ENCODE assay signal across 9 cellular contexts in the genomic region with DNA sequence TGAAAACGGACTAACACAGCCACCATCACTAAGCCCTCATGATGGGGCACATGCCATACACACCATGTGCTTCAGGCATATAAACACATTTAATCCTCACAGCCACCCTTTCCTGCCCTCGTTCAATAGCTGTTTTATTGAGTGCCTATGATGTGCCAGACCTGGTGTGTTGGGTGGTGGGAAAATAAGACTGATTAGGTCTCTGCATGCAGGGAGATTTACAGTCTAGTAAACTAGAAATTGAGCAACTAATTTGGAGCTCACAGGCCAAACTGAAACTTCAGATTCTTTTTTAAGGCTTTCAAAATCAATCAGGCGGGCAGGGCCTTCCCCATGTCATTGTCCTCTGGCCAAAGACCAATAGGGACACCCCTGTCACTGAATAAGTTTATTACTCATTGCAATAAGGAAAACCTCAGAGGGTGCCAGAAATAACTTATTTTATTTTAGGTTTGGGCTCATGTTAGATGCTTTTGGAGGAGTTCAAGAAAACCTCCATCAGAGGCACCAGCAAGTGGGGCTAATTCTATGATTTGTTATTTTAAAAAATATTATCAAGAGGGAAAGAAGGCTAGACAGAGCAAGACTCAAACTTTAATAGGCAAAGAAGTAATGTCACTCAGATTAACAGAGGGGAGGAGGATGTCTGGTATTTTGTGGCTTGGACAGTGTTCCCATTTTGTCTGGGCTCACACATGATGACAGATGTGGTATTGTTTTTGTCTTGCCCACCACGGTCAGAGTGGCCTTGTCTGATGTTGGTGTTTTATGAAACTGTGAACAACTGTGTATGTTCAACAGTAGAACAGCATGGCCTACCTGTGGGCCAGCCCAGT. TPM values are rescaled to one million over a fixed set of nuclear protein-coding genes. Genes with fewer than 3 reads are reported as not detected.
DNase-seq lines count a peak whose midpoint lies in the region; ATAC-seq and TF ChIP-seq lines count a peak whose summit lies in the region.
"Had no signal": no experiment of that assay in that cellular context is flagged by ENCODE, and none has a peak within 500 bp of the region (broad histone marks: within the 10 kb centered on the region; RNA-seq: fewer than 3 reads in every experiment).

No MANE protein-coding gene starts in this region.

- CTCF ChIA-PET in activated CD8-positive, alpha-beta T cell treated with anti-CD3 and anti-CD28 coated beads for 36 hours (lab: Charles Lee): no interaction called here
- CTCF ChIA-PET in activated CD8-positive, alpha-beta T cell treated with anti-CD3 and anti-CD28 coated beads, Interleukin-2, amount 10 ng/mL, durations not matched to agents 7 days and 5 days (lab: Charles Lee): interaction anchor here (1.0 to 1.3 kb wide), 3 partner anchors 12 to 51 kb away, joined by 3 to 5 read pairs (median 3); a partner anchor contains a TSS

- H3K4me1 Mint-ChIP-seq in activated CD8-positive, alpha-beta T cell treated with anti-CD3 and anti-CD28 coated beads for 36 hours (ENCODE audit: low read depth): peaks cover 21% of the 10 kb centered on the region
- H3K4me1 Mint-ChIP-seq in activated CD8-positive, alpha-beta T cell treated with anti-CD3 and anti-CD28 coated beads, Interleukin-2, amount 10 ng/mL, durations not matched to agents 7 days and 5 days (ENCODE audit: low read depth): peaks cover 13% of the 10 kb centered on the region
- peaks cover 19 to 39% (median 24%) of the 10 kb centered on the region in 3 donors for H3K4me1 Mint-ChIP-seq in naive B cell
- H3K4me1 Mint-ChIP-seq: central memory CD8-positive, alpha-beta T cell had no signal

- peaks cover 0 to 11% (median 5%) of the 10 kb centered on the region in 4 donors for H3K4me1 ChIP-seq in tibial artery

- H3K4me3 ChIP-seq in tibial artery: no peak overlapping the region

- ATAC-seq in activated CD8-positive, alpha-beta T cell treated with anti-CD3 and anti-CD28 coated beads for 36 hours: peak; percentile 89
- ATAC-seq in activated CD8-positive, alpha-beta T cell treated with anti-CD3 and anti-CD28 coated beads, Interleukin-2, amount 10 ng/mL, durations not matched to agents 7 days and 5 days: no peak
- ATAC-seq in GM21619 (IDR thresholded peaks at IDR 0.05; ENCODE audit: unreplicated experiment) (peak; percentile 88), HG03439 (IDR thresholded peaks at IDR 0.05; ENCODE audit: unreplicated experiment) (peak; percentile 89), naive B cell (ENCODE audit: low read depth in 2 of 2) (no peak)

- no peaks in the 10 kb centered on the region for H3K27me3 Mint-ChIP-seq in activated CD8-positive, alpha-beta T cell treated with anti-CD3 and anti-CD28 coated beads for 36 hours
- no peaks in the 10 kb centered on the region for H3K27me3 Mint-ChIP-seq in activated CD8-positive, alpha-beta T cell treated with anti-CD3 and anti-CD28 coated beads, Interleukin-2, amount 10 ng/mL, durations not matched to agents 7 days and 5 days (ENCODE audit: low read depth)
- no peaks in the 10 kb centered on the region for H3K27me3 Mint-ChIP-seq in naive B cell
- H3K27me3 Mint-ChIP-seq: central memory CD8-positive, alpha-beta T cell had no signal

- H3K27ac Mint-ChIP-seq in activated CD8-positive, alpha-beta T cell treated with anti-CD3 and anti-CD28 coated beads for 36 hours: peak overlapping the region; percentile 89
- no peak overlapping the region for H3K27ac Mint-ChIP-seq in activated CD8-positive, alpha-beta T cell treated with anti-CD3 and anti-CD28 coated beads, Interleukin-2, amount 10 ng/mL, durations not matched to agents 7 days and 5 days
- peak overlapping the region in 5 of 6 donors; percentile 1 to 76 (median 59) for H3K27ac Mint-ChIP-seq in naive B cell

- H3K27ac ChIP-seq in tibial artery: no peak overlapping the region

- intact Hi-C loops in activated CD8-positive, alpha-beta T cell treated with anti-CD3 and anti-CD28 coated beads for 36 hours (cut with micrococcal nuclease): no loop called here
- intact Hi-C loops in tibial artery (cut with DNase I; ENCODE audit: low total_unique reads): no loop called here

- POLR2A ChIA-PET in activated CD8-positive, alpha-beta T cell treated with anti-CD3 and anti-CD28 coated beads for 36 hours (lab: Charles Lee): interaction anchor here (1.4 kb wide), 1 partner anchor 13 kb away, joined by 7 read pairs; a partner anchor contains a TSS
- POLR2A ChIA-PET in activated CD8-positive, alpha-beta T cell treated with anti-CD3 and anti-CD28 coated beads, Interleukin-2, amount 10 ng/mL, durations not matched to agents 7 days and 5 days (lab: Charles Lee): interaction anchor here (1.0 kb wide), 1 partner anchor 12 kb away, joined by 4 read pairs; a partner anchor contains a TSS

- peak; percentile 58 for DNase-seq in activated CD8-positive, alpha-beta T cell treated with anti-CD3 and anti-CD28 coated beads for 36 hours
- DNase-seq in activated CD8-positive, alpha-beta T cell treated with anti-CD3 and anti-CD28 coated beads, Interleukin-2, amount 10 ng/mL, durations not matched to agents 7 days and 5 days: no peak
- DNase-seq in naive B cell: peak; percentile 13
- no peak for DNase-seq in OCI-M1 (lab: John Stamatoyannopoulos, UW)
- DNase-seq in HT-29 (ENCODE audit: low spot score): no peak
- DNase-seq in tibial artery: no peak

- H3K36me3 ChIP-seq in tibial artery: peaks cover 2 to 38% (median 12%) of the 10 kb centered on the region in 3 donors

- no peaks in the 10 kb centered on the region for H3K9me3 Mint-ChIP-seq in activated CD8-positive, alpha-beta T cell treated with anti-CD3 and anti-CD28 coated beads for 36 hours
- no peaks in the 10 kb centered on the region for H3K9me3 Mint-ChIP-seq in activated CD8-positive, alpha-beta T cell treated with anti-CD3 and anti-CD28 coated beads, Interleukin-2, amount 10 ng/mL, durations not matched to agents 7 days and 5 days (ENCODE audit: insufficient read depth)
- H3K9me3 Mint-ChIP-seq in naive B cell: peaks cover 0 to 4% (median 0%) of the 10 kb centered on the region in 7 donors
- H3K9me3 Mint-ChIP-seq: central memory CD8-positive, alpha-beta T cell had no signal

- no peak overlapping the region for H3K4me3 Mint-ChIP-seq in activated CD8-positive, alpha-beta T cell treated with anti-CD3 and anti-CD28 coated beads for 36 hours
- no peak overlapping the region for H3K4me3 Mint-ChIP-seq in activated CD8-positive, alpha-beta T cell treated with anti-CD3 and anti-CD28 coated beads, Interleukin-2, amount 10 ng/mL, durations not matched to agents 7 days and 5 days
- H3K4me3 Mint-ChIP-seq in naive B cell: peak overlapping the region in 4 of 8 donors; percentile 9 to 77 (median 44)
- H3K4me3 Mint-ChIP-seq: central memory CD8-positive, alpha-beta T cell had no signal

- no peaks in the 10 kb centered on the region for H3K27me3 ChIP-seq in tibial artery

- no peak for TF ChIP-seq CTCF in activated CD8-positive, alpha-beta T cell treated with anti-CD3 and anti-CD28 coated beads for 36 hours (IDR thresholded peaks at IDR 0.05)
- TF ChIP-seq CTCF in tibial artery (IDR thresholded peaks at IDR 0.05): no peak

- H3K9me3 ChIP-seq in tibial artery: no peaks in the 10 kb centered on the region

- H3K36me3 Mint-ChIP-seq in activated CD8-positive, alpha-beta T cell treated with anti-CD3 and anti-CD28 coated beads for 36 hours (ENCODE audit: low read depth): peaks cover 18% of the 10 kb centered on the region
- peaks cover 16% of the 10 kb centered on the region for H3K36me3 Mint-ChIP-seq in activated CD8-positive, alpha-beta T cell treated with anti-CD3 and anti-CD28 coated beads, Interleukin-2, amount 10 ng/mL, durations not matched to agents 7 days and 5 days (ENCODE audit: low read depth)
- peaks cover 19 to 21% of the 10 kb centered on the region in 2 donors for H3K36me3 Mint-ChIP-seq in naive B cell

RNA-seq across cellular contexts. Expression of a gene that starts 12.0 kb away (rescaled TPM):
- 10 to 100 TPM; 11.6 to 14.2 TPM for total RNA-seq in activated CD8-positive, alpha-beta T cell treated with anti-CD3 and anti-CD28 coated beads for 36 hours
- 10 to 100 TPM; 10.4 to 10.5 TPM for total RNA-seq in activated CD8-positive, alpha-beta T cell treated with anti-CD3 and anti-CD28 coated beads, Interleukin-2, amount 10 ng/mL, durations not matched to agents 7 days and 5 days
- 10 to 100 TPM in 1 of 6 donors, 1 to 10 TPM in 5; 5.7 to 12.1 (median 7.9) TPM for polyA plus RNA-seq in naive B cell (ENCODE audit: low read depth in 6 of 6)
- total RNA-seq in HT-29 (2014; rRNA removed; shearing (Covaris generic)): 16.5 and 22.2 TPM in 2 replicates

Comparison
In these comparisons a context has a peak if more than half of its experiments do, and no peak if none do; other contexts are left out.
1. ATAC-seq: peak in activated CD8-positive, alpha-beta T cell treated with anti-CD3 and anti-CD28 coated beads for 36 hours (single experiment), GM21619 (single experiment) and HG03439 (single experiment); none in activated CD8-positive, alpha-beta T cell treated with anti-CD3 and anti-CD28 coated beads, Interleukin-2, amount 10 ng/mL, durations not matched to agents 7 days and 5 days (single experiment) and naive B cell (0 of 2).
2. DNase-seq: peak in activated CD8-positive, alpha-beta T cell treated with anti-CD3 and anti-CD28 coated beads for 36 hours (single experiment) and naive B cell (single experiment); none in activated CD8-positive, alpha-beta T cell treated with anti-CD3 and anti-CD28 coated beads, Interleukin-2, amount 10 ng/mL, durations not matched to agents 7 days and 5 days (single experiment), OCI-M1 (single experiment), HT-29 (single experiment) and tibial artery (0 of 2).